In the genomic region with DNA sequence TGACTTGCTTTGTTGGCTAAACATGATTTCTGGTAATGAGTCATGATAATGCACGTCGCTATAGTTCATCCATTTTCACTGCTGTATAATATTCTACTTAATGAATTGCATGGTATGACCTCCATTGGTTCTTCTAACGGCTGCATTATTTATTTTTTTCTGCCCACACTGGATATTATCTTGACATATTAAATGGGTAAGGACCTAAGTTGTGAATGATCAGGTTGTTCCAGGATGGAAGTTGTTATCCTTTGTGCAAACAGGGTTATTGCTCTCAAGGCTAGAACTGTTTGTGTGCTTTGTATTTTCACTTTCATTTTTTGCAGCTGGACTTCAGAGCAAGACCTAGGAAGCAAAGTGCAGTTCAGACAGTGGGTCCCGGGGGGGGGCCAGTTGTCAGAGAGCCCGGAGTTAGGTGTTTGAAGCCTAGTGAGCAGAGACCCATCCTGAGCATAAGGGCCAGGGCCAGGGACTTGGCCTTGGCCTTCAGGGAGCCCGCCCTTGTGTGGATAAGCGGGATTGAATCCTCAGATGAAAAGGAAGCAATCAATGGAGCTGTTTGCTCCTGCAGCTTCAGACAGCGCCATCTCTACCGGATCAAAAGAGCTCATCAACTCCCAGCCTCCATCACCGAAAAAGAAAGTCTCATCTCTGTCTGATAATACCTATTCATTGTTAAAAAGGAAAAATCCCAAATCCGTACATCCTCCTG, we compare ENCODE assay signal across 1 cellular context.
A peak's percentile ranks its signal among the peaks of the same experiment; 100 is the strongest.
TF ChIP-seq lines count a peak whose summit lies in the region.

No MANE protein-coding gene starts in this region.

TF ChIP-seq in HepG2, 621 proteins besides CTCF, POLR2A, EP300 and RAD21 (continued from another document and continues in another):
- TF ChIP-seq, protein P1, sequence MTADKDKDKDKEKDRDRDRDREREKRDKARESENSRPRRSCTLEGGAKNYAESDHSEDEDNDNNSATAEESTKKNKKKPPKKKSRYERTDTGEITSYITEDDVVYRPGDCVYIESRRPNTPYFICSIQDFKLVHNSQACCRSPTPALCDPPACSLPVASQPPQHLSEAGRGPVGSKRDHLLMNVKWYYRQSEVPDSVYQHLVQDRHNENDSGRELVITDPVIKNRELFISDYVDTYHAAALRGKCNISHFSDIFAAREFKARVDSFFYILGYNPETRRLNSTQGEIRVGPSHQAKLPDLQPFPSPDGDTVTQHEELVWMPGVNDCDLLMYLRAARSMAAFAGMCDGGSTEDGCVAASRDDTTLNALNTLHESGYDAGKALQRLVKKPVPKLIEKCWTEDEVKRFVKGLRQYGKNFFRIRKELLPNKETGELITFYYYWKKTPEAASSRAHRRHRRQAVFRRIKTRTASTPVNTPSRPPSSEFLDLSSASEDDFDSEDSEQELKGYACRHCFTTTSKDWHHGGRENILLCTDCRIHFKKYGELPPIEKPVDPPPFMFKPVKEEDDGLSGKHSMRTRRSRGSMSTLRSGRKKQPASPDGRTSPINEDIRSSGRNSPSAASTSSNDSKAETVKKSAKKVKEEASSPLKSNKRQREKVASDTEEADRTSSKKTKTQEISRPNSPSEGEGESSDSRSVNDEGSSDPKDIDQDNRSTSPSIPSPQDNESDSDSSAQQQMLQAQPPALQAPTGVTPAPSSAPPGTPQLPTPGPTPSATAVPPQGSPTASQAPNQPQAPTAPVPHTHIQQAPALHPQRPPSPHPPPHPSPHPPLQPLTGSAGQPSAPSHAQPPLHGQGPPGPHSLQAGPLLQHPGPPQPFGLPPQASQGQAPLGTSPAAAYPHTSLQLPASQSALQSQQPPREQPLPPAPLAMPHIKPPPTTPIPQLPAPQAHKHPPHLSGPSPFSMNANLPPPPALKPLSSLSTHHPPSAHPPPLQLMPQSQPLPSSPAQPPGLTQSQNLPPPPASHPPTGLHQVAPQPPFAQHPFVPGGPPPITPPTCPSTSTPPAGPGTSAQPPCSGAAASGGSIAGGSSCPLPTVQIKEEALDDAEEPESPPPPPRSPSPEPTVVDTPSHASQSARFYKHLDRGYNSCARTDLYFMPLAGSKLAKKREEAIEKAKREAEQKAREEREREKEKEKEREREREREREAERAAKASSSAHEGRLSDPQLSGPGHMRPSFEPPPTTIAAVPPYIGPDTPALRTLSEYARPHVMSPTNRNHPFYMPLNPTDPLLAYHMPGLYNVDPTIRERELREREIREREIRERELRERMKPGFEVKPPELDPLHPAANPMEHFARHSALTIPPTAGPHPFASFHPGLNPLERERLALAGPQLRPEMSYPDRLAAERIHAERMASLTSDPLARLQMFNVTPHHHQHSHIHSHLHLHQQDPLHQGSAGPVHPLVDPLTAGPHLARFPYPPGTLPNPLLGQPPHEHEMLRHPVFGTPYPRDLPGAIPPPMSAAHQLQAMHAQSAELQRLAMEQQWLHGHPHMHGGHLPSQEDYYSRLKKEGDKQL (CRISPR knock-in tag; IDR thresholded peaks at IDR 0.05; ENCODE audit: low read depth): peak; percentile 90
- TF ChIP-seq, protein P2, sequence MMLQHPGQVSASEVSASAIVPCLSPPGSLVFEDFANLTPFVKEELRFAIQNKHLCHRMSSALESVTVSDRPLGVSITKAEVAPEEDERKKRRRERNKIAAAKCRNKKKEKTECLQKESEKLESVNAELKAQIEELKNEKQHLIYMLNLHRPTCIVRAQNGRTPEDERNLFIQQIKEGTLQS (CRISPR knock-in tag; IDR thresholded peaks at IDR 0.05): no peak; the same call in 1 of the 2 replicates
- TF ChIP-seq, protein P3, sequence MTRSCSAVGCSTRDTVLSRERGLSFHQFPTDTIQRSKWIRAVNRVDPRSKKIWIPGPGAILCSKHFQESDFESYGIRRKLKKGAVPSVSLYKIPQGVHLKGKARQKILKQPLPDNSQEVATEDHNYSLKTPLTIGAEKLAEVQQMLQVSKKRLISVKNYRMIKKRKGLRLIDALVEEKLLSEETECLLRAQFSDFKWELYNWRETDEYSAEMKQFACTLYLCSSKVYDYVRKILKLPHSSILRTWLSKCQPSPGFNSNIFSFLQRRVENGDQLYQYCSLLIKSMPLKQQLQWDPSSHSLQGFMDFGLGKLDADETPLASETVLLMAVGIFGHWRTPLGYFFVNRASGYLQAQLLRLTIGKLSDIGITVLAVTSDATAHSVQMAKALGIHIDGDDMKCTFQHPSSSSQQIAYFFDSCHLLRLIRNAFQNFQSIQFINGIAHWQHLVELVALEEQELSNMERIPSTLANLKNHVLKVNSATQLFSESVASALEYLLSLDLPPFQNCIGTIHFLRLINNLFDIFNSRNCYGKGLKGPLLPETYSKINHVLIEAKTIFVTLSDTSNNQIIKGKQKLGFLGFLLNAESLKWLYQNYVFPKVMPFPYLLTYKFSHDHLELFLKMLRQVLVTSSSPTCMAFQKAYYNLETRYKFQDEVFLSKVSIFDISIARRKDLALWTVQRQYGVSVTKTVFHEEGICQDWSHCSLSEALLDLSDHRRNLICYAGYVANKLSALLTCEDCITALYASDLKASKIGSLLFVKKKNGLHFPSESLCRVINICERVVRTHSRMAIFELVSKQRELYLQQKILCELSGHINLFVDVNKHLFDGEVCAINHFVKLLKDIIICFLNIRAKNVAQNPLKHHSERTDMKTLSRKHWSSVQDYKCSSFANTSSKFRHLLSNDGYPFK (CRISPR knock-in tag; IDR thresholded peaks at IDR 0.05; ENCODE audit: borderline replicate concordance): peak; percentile 48; the same call in 1 of the 2 replicates
- peak; percentile 74; the same call in 1 of the 2 replicates for TF ChIP-seq SOX13 (IDR thresholded peaks at IDR 0.05)
- peak in 1 of 2 experiments; percentile 89; a peak in 2 of 4 replicates for TF ChIP-seq SOX13 (CRISPR knock-in tag; conservative IDR thresholded peaks at IDR 0.05 in 1 of 2, IDR thresholded peaks at IDR 0.05 in 1 of 2)
- no peak for TF ChIP-seq CENPT (CRISPR knock-in tag; IDR thresholded peaks at IDR 0.05; ENCODE audit: low read depth)
- TF ChIP-seq, protein P4, sequence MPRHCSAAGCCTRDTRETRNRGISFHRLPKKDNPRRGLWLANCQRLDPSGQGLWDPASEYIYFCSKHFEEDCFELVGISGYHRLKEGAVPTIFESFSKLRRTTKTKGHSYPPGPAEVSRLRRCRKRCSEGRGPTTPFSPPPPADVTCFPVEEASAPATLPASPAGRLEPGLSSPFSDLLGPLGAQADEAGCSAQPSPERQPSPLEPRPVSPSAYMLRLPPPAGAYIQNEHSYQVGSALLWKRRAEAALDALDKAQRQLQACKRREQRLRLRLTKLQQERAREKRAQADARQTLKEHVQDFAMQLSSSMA (CRISPR knock-in tag; IDR thresholded peaks at IDR 0.05): no peak
- TF ChIP-seq, protein P5, sequence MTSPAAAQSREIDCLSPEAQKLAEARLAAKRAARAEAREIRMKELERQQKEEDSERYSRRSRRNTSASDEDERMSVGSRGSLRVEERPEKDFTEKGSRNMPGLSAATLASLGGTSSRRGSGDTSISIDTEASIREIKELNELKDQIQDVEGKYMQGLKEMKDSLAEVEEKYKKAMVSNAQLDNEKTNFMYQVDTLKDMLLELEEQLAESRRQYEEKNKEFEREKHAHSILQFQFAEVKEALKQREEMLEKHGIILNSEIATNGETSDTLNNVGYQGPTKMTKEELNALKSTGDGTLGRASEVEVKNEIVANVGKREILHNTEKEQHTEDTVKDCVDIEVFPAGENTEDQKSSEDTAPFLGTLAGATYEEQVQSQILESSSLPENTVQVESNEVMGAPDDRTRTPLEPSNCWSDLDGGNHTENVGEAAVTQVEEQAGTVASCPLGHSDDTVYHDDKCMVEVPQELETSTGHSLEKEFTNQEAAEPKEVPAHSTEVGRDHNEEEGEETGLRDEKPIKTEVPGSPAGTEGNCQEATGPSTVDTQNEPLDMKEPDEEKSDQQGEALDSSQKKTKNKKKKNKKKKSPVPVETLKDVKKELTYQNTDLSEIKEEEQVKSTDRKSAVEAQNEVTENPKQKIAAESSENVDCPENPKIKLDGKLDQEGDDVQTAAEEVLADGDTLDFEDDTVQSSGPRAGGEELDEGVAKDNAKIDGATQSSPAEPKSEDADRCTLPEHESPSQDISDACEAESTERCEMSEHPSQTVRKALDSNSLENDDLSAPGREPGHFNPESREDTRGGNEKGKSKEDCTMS (CRISPR knock-in tag; conservative IDR thresholded peaks at IDR 0.05): no peak; the same call in 1 of the 2 replicates
- TF ChIP-seq, protein P6, sequence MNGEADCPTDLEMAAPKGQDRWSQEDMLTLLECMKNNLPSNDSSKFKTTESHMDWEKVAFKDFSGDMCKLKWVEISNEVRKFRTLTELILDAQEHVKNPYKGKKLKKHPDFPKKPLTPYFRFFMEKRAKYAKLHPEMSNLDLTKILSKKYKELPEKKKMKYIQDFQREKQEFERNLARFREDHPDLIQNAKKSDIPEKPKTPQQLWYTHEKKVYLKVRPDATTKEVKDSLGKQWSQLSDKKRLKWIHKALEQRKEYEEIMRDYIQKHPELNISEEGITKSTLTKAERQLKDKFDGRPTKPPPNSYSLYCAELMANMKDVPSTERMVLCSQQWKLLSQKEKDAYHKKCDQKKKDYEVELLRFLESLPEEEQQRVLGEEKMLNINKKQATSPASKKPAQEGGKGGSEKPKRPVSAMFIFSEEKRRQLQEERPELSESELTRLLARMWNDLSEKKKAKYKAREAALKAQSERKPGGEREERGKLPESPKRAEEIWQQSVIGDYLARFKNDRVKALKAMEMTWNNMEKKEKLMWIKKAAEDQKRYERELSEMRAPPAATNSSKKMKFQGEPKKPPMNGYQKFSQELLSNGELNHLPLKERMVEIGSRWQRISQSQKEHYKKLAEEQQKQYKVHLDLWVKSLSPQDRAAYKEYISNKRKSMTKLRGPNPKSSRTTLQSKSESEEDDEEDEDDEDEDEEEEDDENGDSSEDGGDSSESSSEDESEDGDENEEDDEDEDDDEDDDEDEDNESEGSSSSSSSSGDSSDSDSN (CRISPR knock-in tag; IDR thresholded peaks at IDR 0.05): peak; percentile 71; the same call in 1 of the 2 replicates
- no peak for TF ChIP-seq STAT5B (CRISPR knock-in tag; IDR thresholded peaks at IDR 0.05)
- TF ChIP-seq, protein P7, sequence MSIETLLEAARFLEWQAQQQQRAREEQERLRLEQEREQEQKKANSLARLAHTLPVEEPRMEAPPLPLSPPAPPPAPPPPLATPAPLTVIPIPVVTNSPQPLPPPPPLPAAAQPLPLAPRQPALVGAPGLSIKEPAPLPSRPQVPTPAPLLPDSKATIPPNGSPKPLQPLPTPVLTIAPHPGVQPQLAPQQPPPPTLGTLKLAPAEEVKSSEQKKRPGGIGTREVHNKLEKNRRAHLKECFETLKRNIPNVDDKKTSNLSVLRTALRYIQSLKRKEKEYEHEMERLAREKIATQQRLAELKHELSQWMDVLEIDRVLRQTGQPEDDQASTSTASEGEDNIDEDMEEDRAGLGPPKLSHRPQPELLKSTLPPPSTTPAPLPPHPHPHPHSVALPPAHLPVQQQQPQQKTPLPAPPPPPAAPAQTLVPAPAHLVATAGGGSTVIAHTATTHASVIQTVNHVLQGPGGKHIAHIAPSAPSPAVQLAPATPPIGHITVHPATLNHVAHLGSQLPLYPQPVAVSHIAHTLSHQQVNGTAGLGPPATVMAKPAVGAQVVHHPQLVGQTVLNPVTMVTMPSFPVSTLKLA (IDR thresholded peaks at IDR 0.05): no peak
- TF ChIP-seq, protein P8, sequence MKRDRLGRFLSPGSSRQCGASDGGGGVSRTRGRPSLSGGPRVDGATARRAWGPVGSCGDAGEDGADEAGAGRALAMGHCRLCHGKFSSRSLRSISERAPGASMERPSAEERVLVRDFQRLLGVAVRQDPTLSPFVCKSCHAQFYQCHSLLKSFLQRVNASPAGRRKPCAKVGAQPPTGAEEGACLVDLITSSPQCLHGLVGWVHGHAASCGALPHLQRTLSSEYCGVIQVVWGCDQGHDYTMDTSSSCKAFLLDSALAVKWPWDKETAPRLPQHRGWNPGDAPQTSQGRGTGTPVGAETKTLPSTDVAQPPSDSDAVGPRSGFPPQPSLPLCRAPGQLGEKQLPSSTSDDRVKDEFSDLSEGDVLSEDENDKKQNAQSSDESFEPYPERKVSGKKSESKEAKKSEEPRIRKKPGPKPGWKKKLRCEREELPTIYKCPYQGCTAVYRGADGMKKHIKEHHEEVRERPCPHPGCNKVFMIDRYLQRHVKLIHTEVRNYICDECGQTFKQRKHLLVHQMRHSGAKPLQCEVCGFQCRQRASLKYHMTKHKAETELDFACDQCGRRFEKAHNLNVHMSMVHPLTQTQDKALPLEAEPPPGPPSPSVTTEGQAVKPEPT (CRISPR knock-in tag; IDR thresholded peaks at IDR 0.05; ENCODE audit: low read depth): 0 out of 2 replicates have a peak, but pooled peaks have one; percentile 39
- TF ChIP-seq ZNF292 (CRISPR knock-in tag; IDR thresholded peaks at IDR 0.05; ENCODE audit: borderline replicate concordance, low read depth): peak; percentile 89
- no peak for TF ChIP-seq ZNF251 (CRISPR knock-in tag; IDR thresholded peaks at IDR 0.05)
- TF ChIP-seq ZNF670 (CRISPR knock-in tag; IDR thresholded peaks at IDR 0.05; ENCODE audit: borderline replicate concordance): peak; percentile 95
- no peak for TF ChIP-seq RNF2 (conservative IDR thresholded peaks at IDR 0.05; ENCODE audit: low read depth)
- TF ChIP-seq, protein P9, sequence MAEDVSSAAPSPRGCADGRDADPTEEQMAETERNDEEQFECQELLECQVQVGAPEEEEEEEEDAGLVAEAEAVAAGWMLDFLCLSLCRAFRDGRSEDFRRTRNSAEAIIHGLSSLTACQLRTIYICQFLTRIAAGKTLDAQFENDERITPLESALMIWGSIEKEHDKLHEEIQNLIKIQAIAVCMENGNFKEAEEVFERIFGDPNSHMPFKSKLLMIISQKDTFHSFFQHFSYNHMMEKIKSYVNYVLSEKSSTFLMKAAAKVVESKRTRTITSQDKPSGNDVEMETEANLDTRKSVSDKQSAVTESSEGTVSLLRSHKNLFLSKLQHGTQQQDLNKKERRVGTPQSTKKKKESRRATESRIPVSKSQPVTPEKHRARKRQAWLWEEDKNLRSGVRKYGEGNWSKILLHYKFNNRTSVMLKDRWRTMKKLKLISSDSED (CRISPR knock-in tag; IDR thresholded peaks at IDR 0.05): no peak
- TF ChIP-seq ZBTB3 (CRISPR knock-in tag; IDR thresholded peaks at IDR 0.05; ENCODE audit: borderline replicate concordance, low read depth): peak; percentile 69
- peak; percentile 81 for TF ChIP-seq ZNF124 (CRISPR knock-in tag; IDR thresholded peaks at IDR 0.05)
- TF ChIP-seq, protein P10, sequence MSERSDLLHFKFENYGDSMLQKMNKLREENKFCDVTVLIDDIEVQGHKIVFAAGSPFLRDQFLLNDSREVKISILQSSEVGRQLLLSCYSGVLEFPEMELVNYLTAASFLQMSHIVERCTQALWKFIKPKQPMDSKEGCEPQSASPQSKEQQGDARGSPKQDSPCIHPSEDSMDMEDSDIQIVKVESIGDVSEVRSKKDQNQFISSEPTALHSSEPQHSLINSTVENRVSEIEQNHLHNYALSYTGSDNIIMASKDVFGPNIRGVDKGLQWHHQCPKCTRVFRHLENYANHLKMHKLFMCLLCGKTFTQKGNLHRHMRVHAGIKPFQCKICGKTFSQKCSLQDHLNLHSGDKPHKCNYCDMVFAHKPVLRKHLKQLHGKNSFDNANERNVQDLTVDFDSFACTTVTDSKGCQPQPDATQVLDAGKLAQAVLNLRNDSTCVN (CRISPR knock-in tag; IDR thresholded peaks at IDR 0.05; ENCODE audit: borderline replicate concordance): peak; percentile 82; the same call in 1 of the 2 replicates
- peak; percentile 50; the same call in 1 of the 2 replicates for TF ChIP-seq ZNF205 (CRISPR knock-in tag; IDR thresholded peaks at IDR 0.05)
- TF ChIP-seq TGIF2 (CRISPR knock-in tag; IDR thresholded peaks at IDR 0.05): peak; percentile 59; the same call in 1 of the 2 replicates
- no peak for TF ChIP-seq FOSL1 (CRISPR knock-in tag; IDR thresholded peaks at IDR 0.05; ENCODE audit: borderline replicate concordance)
